22 cellular contexts compared by ENCODE assay signal in the genomic region with DNA sequence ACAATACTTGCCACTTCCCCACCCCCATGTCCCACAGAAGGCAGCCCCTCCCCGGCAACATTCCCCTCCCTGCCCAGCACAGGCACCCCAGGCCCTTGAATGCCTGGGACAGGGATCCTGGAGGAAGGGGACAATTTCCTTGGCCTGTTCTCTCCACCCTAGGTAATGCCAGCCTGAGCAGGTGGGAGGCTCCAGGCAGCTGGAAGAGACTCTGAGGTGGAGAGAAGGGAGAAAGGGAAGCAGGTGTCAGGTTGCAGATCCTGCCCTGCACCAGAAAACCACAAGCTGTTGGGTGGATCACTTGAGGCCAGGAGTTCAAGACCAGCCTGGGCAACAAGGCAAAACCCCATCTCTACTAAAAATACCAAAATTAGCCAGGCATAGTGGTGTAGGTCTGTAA. TPM values are rescaled to one million over a fixed set of nuclear protein-coding genes. Genes with fewer than 3 reads are reported as not detected.
"Had no signal": no experiment of that assay in that cellular context is flagged by ENCODE, and none has a peak within 500 bp of the region (broad histone marks: within the 10 kb centered on the region; RNA-seq: fewer than 3 reads in every experiment).

No MANE protein-coding gene starts in this region.

- H3K9me3 ChIP-seq: esophagus squamous epithelium, gastrocnemius medialis, thoracic aorta, vagina had no signal

- H3K4me3 ChIP-seq: coronary artery, esophagus squamous epithelium, gastrocnemius medialis, thoracic aorta, vagina had no signal

- H3K27me3 ChIP-seq: vagina had no signal

- DNase-seq: activated CD4-positive, alpha-beta memory T cell treated with anti-CD3 and anti-CD28 coated beads for 36 hours; activated CD4-positive, alpha-beta T cell treated with anti-CD3 and anti-CD28 coated beads for 48 hours; activated effector memory CD4-positive, alpha-beta T cell treated with Interleukin-2 at 50 U/mL for 16 hours; activated naive CD4-positive, alpha-beta T cell treated with anti-CD3 and anti-CD28 coated beads for 36 hours; activated T-cell treated with anti-CD3 and anti-CD28 coated beads, Interleukin-2, amount 50 U/mL, for 48 hours; amygdala; cerebellar nuclear complex; endodermal cell; esophagus squamous epithelium; gastrocnemius medialis; hippocampal formation; right cardiac atrium; stimulated activated CD4-positive, alpha-beta T cell treated with anti-CD3 and anti-CD28 coated beads, Interleukin-4, amount 100 ng/mL, for 24 hours; stimulated activated naive CD4-positive, alpha-beta T cell treated with Interleukin-2 at 50 U/mL for 16 hours had no signal

- H3K27ac ChIP-seq: coronary artery, esophagus squamous epithelium, gastrocnemius medialis, parathyroid adenoma, thoracic aorta, vagina had no signal

- ATAC-seq: gastrocnemius medialis, right cardiac atrium had no signal

- H3K36me3 ChIP-seq: esophagus squamous epithelium, gastrocnemius medialis, vagina had no signal

RNA-seq across cellular contexts. Expression of gene PPY, which starts 43.8 kb away (rescaled TPM):
- total RNA-seq: activated naive CD4-positive, alpha-beta T cell treated with anti-CD3 and anti-CD28 coated beads for 36 hours; endodermal cell; esophagus squamous epithelium; gastrocnemius medialis; lower leg skin; mononuclear cell; myocyte; pulmonary artery endothelial cell; right cardiac atrium; thoracic aorta; vagina had no signal

RNA-seq across cellular contexts. Expression of gene CD300LG, which starts 51.5 kb away (rescaled TPM):
- total RNA-seq: activated CD4-positive, alpha-beta memory T cell treated with anti-CD3 and anti-CD28 coated beads for 36 hours; activated naive CD4-positive, alpha-beta T cell treated with anti-CD3 and anti-CD28 coated beads for 36 hours; endodermal cell; mononuclear cell; myocyte; pulmonary artery endothelial cell had no signal

RNA-seq across cellular contexts. Expression of gene PYY, which starts 55.3 kb away (rescaled TPM):
- total RNA-seq: activated CD4-positive, alpha-beta memory T cell treated with anti-CD3 and anti-CD28 coated beads for 36 hours; activated naive CD4-positive, alpha-beta T cell treated with anti-CD3 and anti-CD28 coated beads for 36 hours; esophagus squamous epithelium; gastrocnemius medialis; lower leg skin; mononuclear cell; pulmonary artery endothelial cell; right cardiac atrium; thoracic aorta; vagina had no signal
